ENCODE assay signal across 10 cellular contexts in the genomic region with DNA sequence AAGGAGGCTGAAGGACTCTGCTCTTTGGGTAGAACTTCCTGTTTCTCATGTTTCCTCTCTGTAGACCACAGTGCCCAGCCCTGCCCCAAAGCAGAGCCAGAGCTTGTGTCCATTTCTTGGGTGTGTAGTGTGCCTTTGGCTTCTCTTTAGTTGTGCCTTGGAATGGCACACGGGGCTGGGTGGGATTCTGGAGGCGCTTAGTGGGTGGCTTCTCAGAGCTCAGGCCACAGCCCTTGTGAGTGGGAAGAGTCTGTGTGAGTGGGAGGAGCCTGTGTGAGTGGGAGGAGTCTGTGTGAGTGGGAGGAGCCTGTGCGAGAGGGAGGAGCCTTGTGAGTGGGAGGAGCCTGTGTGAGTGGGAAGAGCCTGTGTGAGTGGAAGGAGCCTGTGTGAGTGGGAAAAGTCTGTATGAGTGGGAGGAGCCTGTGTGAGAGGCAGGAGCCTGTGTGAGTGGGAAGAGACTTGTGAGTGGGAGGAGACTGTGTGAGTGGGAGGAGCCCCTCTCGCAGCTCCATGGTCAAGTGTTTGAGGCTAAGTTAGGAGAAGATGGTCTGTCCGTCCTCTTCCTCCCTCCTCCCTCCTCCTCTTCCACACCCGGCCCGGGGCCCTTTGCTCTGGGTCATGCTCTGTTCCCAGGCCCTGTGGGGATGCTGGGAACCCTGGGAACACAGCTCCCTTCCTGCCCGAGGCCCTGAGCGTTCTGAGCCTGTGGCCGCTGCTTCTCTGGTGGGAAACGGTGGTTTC.
DNase-seq lines count a peak whose midpoint lies in the region; ATAC-seq and TF ChIP-seq lines count a peak whose summit lies in the region.
"Had no signal": no experiment of that assay in that cellular context is flagged by ENCODE, and none has a peak within 500 bp of the region (broad histone marks: within the 10 kb centered on the region; RNA-seq: fewer than 3 reads in every experiment).

No MANE protein-coding gene starts in this region.

- no peak overlapping the region for H3K4me3 Mint-ChIP-seq in activated T-cell treated with anti-CD3 and anti-CD28 coated beads, Interleukin-2, amount 50 U/mL, for 24 hours

- peak; percentile 31 for ATAC-seq in esophagus mucosa

- peaks cover 21% of the 10 kb centered on the region for H3K36me3 Mint-ChIP-seq in activated T-cell treated with anti-CD3 and anti-CD28 coated beads, Interleukin-2, amount 50 U/mL, for 24 hours (ENCODE audit: low read depth)

- no peaks in the 10 kb centered on the region for H3K4me1 ChIP-seq in BE2C

- no peaks in the 10 kb centered on the region for H3K27me3 Mint-ChIP-seq in activated T-cell treated with anti-CD3 and anti-CD28 coated beads, Interleukin-2, amount 50 U/mL, for 24 hours

- H3K4me3 ChIP-seq in BE2C (ENCODE audit: low read depth, low read length), result no peak overlapping the region

- H3K27me3 ChIP-seq in BE2C, result no peaks in the 10 kb centered on the region

- no peaks in the 10 kb centered on the region for H3K36me3 ChIP-seq in BE2C

- DNase-seq in activated T-cell treated with anti-CD3 and anti-CD28 coated beads, Interleukin-2, amount 50 U/mL, for 24 hours, result peak; percentile 46
- DNase-seq in activated T-cell treated with anti-CD3 and anti-CD28 coated beads for 4 hours, result no peak
- DNase-seq in SK-MEL-5 (ENCODE audit: low read depth, low spot score), result peak; percentile 14
- peak; percentile 29 for DNase-seq in stimulated activated CD8-positive, alpha-beta memory T cell treated with anti-CD3 and anti-CD28 coated beads, Interleukin-4, amount 100 ng/mL, for 48 hours
- DNase-seq in BE2C, result no peak
- DNase-seq in LoVo (ENCODE audit: low spot score), result no peak
- DNase-seq in DMS79 treated with DMSO at 0.1 percent for 48 hours (lab: John Stamatoyannopoulos, UW), result no peak
- DNase-seq: NCI-H1417, occipital lobe had no signal

- H3K27ac Mint-ChIP-seq in activated T-cell treated with anti-CD3 and anti-CD28 coated beads, Interleukin-2, amount 50 U/mL, for 24 hours, result no peak overlapping the region

- H3K9me3 Mint-ChIP-seq in activated T-cell treated with anti-CD3 and anti-CD28 coated beads, Interleukin-2, amount 50 U/mL, for 24 hours, result peaks cover 15% of the 10 kb centered on the region

- peaks cover 5% of the 10 kb centered on the region for H3K4me1 Mint-ChIP-seq in activated T-cell treated with anti-CD3 and anti-CD28 coated beads, Interleukin-2, amount 50 U/mL, for 24 hours (ENCODE audit: low read depth)

- in situ Hi-C loops in SK-MEL-5 (cut with HindIII; ENCODE audit: low pct_unique_long_range_greater_than_20kb, low sequenced_read_pairs), result no loop called here

- H3K9me3 ChIP-seq in BE2C, result 0 out of 2 replicates have a peak, but pooled peaks cover 3% of the 10 kb centered on the region

- no peak for TF ChIP-seq CTCF in BE2C (IDR thresholded peaks at IDR 0.05; ENCODE audit: low read depth, low read length)

Comparison
In these comparisons a context has a peak if more than half of its experiments do, and no peak if none do; other contexts are left out.
1. DNase-seq: peak in activated T-cell treated with anti-CD3 and anti-CD28 coated beads, Interleukin-2, amount 50 U/mL, for 24 hours (single experiment), SK-MEL-5 (single experiment) and stimulated activated CD8-positive, alpha-beta memory T cell treated with anti-CD3 and anti-CD28 coated beads, Interleukin-4, amount 100 ng/mL, for 48 hours (single experiment); none in activated T-cell treated with anti-CD3 and anti-CD28 coated beads for 4 hours (single experiment), BE2C (single experiment), LoVo (single experiment) and DMS79 treated with DMSO at 0.1 percent for 48 hours (single experiment).